Comparison of ENCODE assay signal across 25 cellular contexts in the genomic region with DNA sequence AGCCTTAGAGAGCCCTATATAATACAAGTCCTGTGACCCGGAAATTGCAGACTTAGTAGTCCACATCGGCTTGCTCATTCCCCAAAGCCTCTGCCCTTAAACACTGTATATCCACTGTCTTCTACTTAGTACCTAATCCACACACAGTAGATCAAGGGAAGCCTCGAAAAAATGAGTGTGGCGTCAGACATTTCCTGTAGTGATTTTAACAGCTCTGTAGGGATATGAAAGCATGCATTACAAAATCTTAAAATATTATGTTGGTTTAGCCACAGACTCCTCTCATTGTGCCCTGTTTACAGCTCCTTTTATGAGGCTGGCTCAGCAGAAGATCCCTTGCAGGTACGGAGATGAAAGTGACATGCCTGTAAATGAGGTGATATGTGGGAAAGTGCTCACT.
DNase-seq lines count a peak whose midpoint lies in the region; ATAC-seq and TF ChIP-seq lines count a peak whose summit lies in the region.
"Had no signal": no experiment of that assay in that cellular context is flagged by ENCODE, and none has a peak within 500 bp of the region (broad histone marks: within the 10 kb centered on the region; RNA-seq: fewer than 3 reads in every experiment).

No MANE protein-coding gene starts in this region.

- no peak for TF ChIP-seq POLR2A in lower leg skin (IDR thresholded peaks at IDR 0.05)

- TF ChIP-seq CTCF in OCI-LY3 (IDR thresholded peaks at IDR 0.05; ENCODE audit: low read depth, low read length) (no peak), fibroblast of villous mesenchyme (IDR thresholded peaks at IDR 0.05; ENCODE audit: insufficient read depth, low read depth, low read length) (no peak), lower leg skin (IDR thresholded peaks at IDR 0.05) (no peak)

- H3K4me2 ChIP-seq in BLaER1 (peak overlapping the region; percentile 21), OCI-LY3 (ENCODE audit: low read length) (peak overlapping the region; percentile 27)

- no peaks in the 10 kb centered on the region for H3K9me3 ChIP-seq in BLaER1
- no peaks in the 10 kb centered on the region for H3K9me3 ChIP-seq in OCI-LY3 (ENCODE audit: insufficient read depth, low read length)
- no peaks in the 10 kb centered on the region for H3K9me3 ChIP-seq in HAP-1
- H3K9me3 ChIP-seq: neutrophil, psoas muscle had no signal

- H3K4me3 ChIP-seq in BLaER1 (no peak overlapping the region), OCI-LY3 (ENCODE audit: low read length) (peak overlapping the region; percentile 28), fibroblast of villous mesenchyme (ENCODE audit: low read depth, low read length) (no peak overlapping the region), HAP-1 (no peak overlapping the region), lower leg skin (ENCODE audit: low read depth, poor library complexity, severe bottlenecking) (no peak overlapping the region)
- H3K4me3 ChIP-seq: GM12878, psoas muscle had no signal

- intact Hi-C loops in lower leg skin (cut with DNase I; ENCODE audit: low total_unique reads), result no loop called here

- peak overlapping the region; percentile 31; the same call in 1 of the 2 replicates for H2AFZ ChIP-seq in OCI-LY3 (ENCODE audit: low read depth, low read length)

- H3K9ac ChIP-seq in BLaER1 (no peak overlapping the region), OCI-LY3 (ENCODE audit: low read length) (no peak overlapping the region)

- in situ Hi-C loops in HAP-1 (cut with MboI; ENCODE audit: low sequenced_read_pairs), result no loop called here

- H3K36me3 ChIP-seq in BLaER1, result no peaks in the 10 kb centered on the region
- no peaks in the 10 kb centered on the region for H3K36me3 ChIP-seq in OCI-LY3 (replicated peaks; ENCODE audit: low read depth, low read length)
- H3K36me3 ChIP-seq in HAP-1 (replicated peaks), result no peaks in the 10 kb centered on the region
- H3K36me3 ChIP-seq: neutrophil had no signal

- no peaks in the 10 kb centered on the region for H3K79me2 ChIP-seq in OCI-LY3 (ENCODE audit: low read length)

- H3K27ac ChIP-seq in BLaER1 (no peak overlapping the region), OCI-LY3 (ENCODE audit: low read length) (no peak overlapping the region)
- H3K27ac ChIP-seq: neutrophil, psoas muscle had no signal

- peak; percentile 1 for DNase-seq in ELR (ENCODE audit: low read depth)
- DNase-seq in fibroblast of villous mesenchyme (ENCODE audit: low read depth), result peak; percentile 18
- no peak for DNase-seq in HAP-1 (ENCODE audit: low spot score in 2 of 2)
- no peak for DNase-seq in lower leg skin (ENCODE audit: low spot score in 2 of 2)
- DNase-seq: activated CD4-positive, alpha-beta T cell treated with anti-CD3 and anti-CD28 coated beads, Interleukin-2, amount 50 U/mL, for 48 hours; activated CD4-positive, CD25-positive, alpha-beta regulatory T cell; activated CD8-positive, alpha-beta memory T cell treated with anti-CD3 and anti-CD28 coated beads, Interleukin-2, amount 50 U/mL, for 48 hours; activated naive CD8-positive, alpha-beta T cell treated with anti-CD3 and anti-CD28 coated beads for 36 hours; CD8-positive, alpha-beta memory T cell; DMS79; head of caudate nucleus; left colon; mesenchymal stem cell; NCI-H1436; NCI-H748 treated with DMSO at 0.1 percent for 48 hours; psoas muscle; SHP77; SW 1271 had no signal

- H3K27me3 ChIP-seq in BLaER1 (no peaks in the 10 kb centered on the region), OCI-LY3 (ENCODE audit: low read depth, low read length) (no peaks in the 10 kb centered on the region), HAP-1 (ENCODE audit: low read depth) (peaks cover 20% of the 10 kb centered on the region)
- H3K27me3 ChIP-seq: neutrophil had no signal

- WGBS in lower leg skin, 2 donors, result 30 to 33% methylated on average over 5 of the region's 5 CpGs

- ATAC-seq in GM21723 (IDR thresholded peaks at IDR 0.05; ENCODE audit: unreplicated experiment), result no peak
- ATAC-seq in HG03097 (IDR thresholded peaks at IDR 0.05; ENCODE audit: low FRiP score, unreplicated experiment), result no peak
- ATAC-seq: GM12878, HCT116, left colon, psoas muscle had no signal

- H3K4me1 ChIP-seq in BLaER1 (peaks cover 40% of the 10 kb centered on the region), OCI-LY3 (ENCODE audit: low read length) (peaks cover 6% of the 10 kb centered on the region), HAP-1 (no peaks in the 10 kb centered on the region)
- H3K4me1 ChIP-seq: psoas muscle had no signal

- no peaks in the 10 kb centered on the region for H4K20me1 ChIP-seq in BLaER1
- H4K20me1 ChIP-seq in OCI-LY3 (ENCODE audit: insufficient read depth, low read length), result no peaks in the 10 kb centered on the region

Comparison
In these comparisons a context has a peak if more than half of its experiments do, and no peak if none do; other contexts are left out.
1. DNase-seq: peak in ELR (single experiment) and fibroblast of villous mesenchyme (single experiment); none in HAP-1 (0 of 2) and lower leg skin (0 of 2).